8 cellular contexts compared by ENCODE assay signal in the genomic region with DNA sequence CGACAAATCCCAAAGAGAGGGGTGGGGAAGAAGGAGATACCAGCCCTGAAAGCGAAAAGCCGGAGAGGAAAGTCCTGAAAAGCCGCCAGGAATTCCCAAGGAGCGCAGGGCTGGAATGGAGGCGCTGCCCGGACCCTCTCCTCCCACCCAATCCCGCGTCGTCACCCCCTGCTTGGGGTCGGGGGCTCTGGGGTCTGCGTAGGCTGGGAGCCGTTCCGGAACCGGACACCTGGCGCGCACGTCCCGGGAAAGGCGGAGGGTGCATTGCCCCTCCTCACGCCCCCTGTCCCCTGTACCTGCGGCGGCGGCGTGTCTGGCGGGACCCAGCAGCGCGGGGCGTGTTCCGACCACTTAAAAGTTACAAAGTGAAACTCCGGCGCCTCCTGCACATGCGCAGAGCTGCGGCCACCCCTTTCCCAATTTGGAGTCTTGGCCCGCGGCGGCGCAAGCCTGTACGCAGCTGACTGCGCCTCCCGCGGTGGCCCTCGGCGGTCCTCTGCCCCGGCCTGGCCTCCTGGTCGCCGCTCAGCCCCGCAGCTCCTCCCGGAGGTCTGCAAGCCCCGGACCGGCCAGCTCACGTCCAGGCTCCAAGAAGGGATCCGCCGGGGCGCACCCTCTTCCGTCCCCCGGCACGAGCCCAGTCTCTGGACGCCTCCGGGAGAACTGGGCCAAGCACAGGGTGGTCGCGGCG. TPM values are rescaled to one million over a fixed set of nuclear protein-coding genes. Genes with fewer than 3 reads are reported as not detected.
DNase-seq lines count a peak whose midpoint lies in the region; ATAC-seq and TF ChIP-seq lines count a peak whose summit lies in the region.

A gene (minus strand): TSS at position 373 of the 691 bp plus-strand sequence. CDS start 4,800 bp downstream, outside the sequence.

- H3K4me3 ChIP-seq in heart right ventricle: peak within 1 kb of the TSS; percentile 88 to 100 (median 98)
- peak within 1 kb of the TSS; percentile 78 to 86 for H3K4me3 ChIP-seq in prostate gland
- H3K4me3 ChIP-seq in urinary bladder (ENCODE audit: low read depth, low read length): peak within 1 kb of the TSS; percentile 92

- WGBS in adipose tissue, 3 donors: 0 to 1% (median 0%) methylated on average over 54 to 63 of the region's 63 CpGs
- WGBS in heart right ventricle, 2 donors: 0% methylated on average over 60 to 63 of the region's 63 CpGs
- 0% methylated on average over 54 of the region's 63 CpGs for WGBS in prostate gland
- WGBS in urinary bladder: under 1% methylated on average over 63 of the region's 63 CpGs

- TF ChIP-seq POLR2A in prostate gland (IDR thresholded peaks at IDR 0.05): peak; percentile 90

- H3K4me1 ChIP-seq in heart right ventricle: peaks cover 27 to 59% (median 52%) of the 10 kb centered on the region in 9 donors
- H3K4me1 ChIP-seq in prostate gland (replicated peaks): peaks cover 20% of the 10 kb centered on the region
- H3K4me1 ChIP-seq in urinary bladder (ENCODE audit: insufficient read depth): no peaks in the 10 kb centered on the region

- no peaks in the 10 kb centered on the region for H3K9me3 ChIP-seq in heart right ventricle
- H3K9me3 ChIP-seq in prostate gland: no peaks in the 10 kb centered on the region

- TF ChIP-seq CTCF in heart right ventricle (IDR thresholded peaks at IDR 0.05): peak in 8 of 9 donors; percentile 22 to 64 (median 48)
- peak in 3 of 4 experiments; percentile 39 to 63 (median 53) for TF ChIP-seq CTCF in prostate gland (IDR thresholded peaks at IDR 0.05)

- ATAC-seq in GM21360 (IDR thresholded peaks at IDR 0.05; ENCODE audit: unreplicated experiment): peak; percentile 67
- ATAC-seq in heart right ventricle: peak; percentile 90 to 96 (median 95)

- intact Hi-C loops in heart right ventricle (cut with DNase I) (loop anchor here in 3 of 10 donors (5.0 kb wide), 2 partner anchors 35 to 70 kb away; a partner anchor contains a TSS), prostate gland (cut with DNase I) (loop anchor here (5.0 kb wide), 1 partner anchor 70 kb away; a partner anchor contains a TSS)

- H3K36me3 ChIP-seq in heart right ventricle: peaks cover 0 to 11% (median 0%) of the 10 kb centered on the region in 9 donors
- H3K36me3 ChIP-seq in prostate gland: no peaks in the 10 kb centered on the region
- H3K36me3 ChIP-seq in urinary bladder (ENCODE audit: insufficient read depth): no peaks in the 10 kb centered on the region

- peak; percentile 37 for DNase-seq in DMS79 (lab: John Stamatoyannopoulos, UW)
- peak; percentile 72 for DNase-seq in HT1080 (ENCODE audit: low read depth)
- peak; percentile 84 for DNase-seq in T follicular helper cell (ENCODE audit: low read depth)
- peak; percentile 94 to 97 for DNase-seq in heart right ventricle
- peak; percentile 91 for DNase-seq in prostate gland (ENCODE audit: low spot score)

- H3K27ac ChIP-seq in adipose tissue (ENCODE audit: low read depth, low read length) (peak within 1 kb of the TSS; percentile 29), heart right ventricle (peak within 1 kb of the TSS; percentile 85 to 98 (median 95)), prostate gland (peak within 1 kb of the TSS; percentile 94 to 95), urinary bladder (ENCODE audit: low read depth) (peak within 1 kb of the TSS; percentile 83)

- H3K27me3 ChIP-seq in heart right ventricle (no peaks in the 10 kb centered on the region), prostate gland (replicated peaks; ENCODE audit: insufficient read depth) (no peaks in the 10 kb centered on the region)

RNA-seq across cellular contexts. Expression of the gene that starts here (rescaled TPM):
- 5.1 and 7.8 TPM in 2 replicates for total RNA-seq in HT1080 (2014; rRNA removed; shearing (Covaris generic))
- polyA plus RNA-seq in HT1080 (2015; cell fraction: cytosol; rRNA removed): 4.6 and 4.9 TPM in 2 replicates
- polyA plus RNA-seq in HT1080 (2015; cell fraction: nucleus; rRNA removed): 67.9 and 68.5 TPM in 2 replicates
- polyA plus RNA-seq in adipose tissue (10 to 100 TPM; 26.2 to 51.8 (median 45.9) TPM), heart right ventricle (10 to 100 TPM; 10.4 to 69.1 TPM), urinary bladder (28.1 TPM)
- total RNA-seq in heart right ventricle (10 to 100 TPM; 20.9 to 33.5 (median 24.7) TPM), prostate gland (100 to 1,000 TPM; 141 to 192 TPM), urinary bladder (53.7 TPM)

Comparison
In these comparisons a context has a peak if more than half of its experiments do, and no peak if none do; other contexts are left out.
1. Peak in every context shown above with its lines: DNase-seq, ATAC-seq, H3K4me3 ChIP-seq and H3K27ac ChIP-seq.
2. DNase-seq: peak in every context shown above with its lines; median percentile 96 in heart right ventricle; 91 in prostate gland; 84 in T follicular helper cell; 72 in HT1080; 37 in DMS79.
3. H3K27ac ChIP-seq: peak in every context shown above with its lines; median percentile 95 in heart right ventricle; 94 in prostate gland; 83 in urinary bladder; 29 in adipose tissue.